Comparison of ENCODE assay signal across 19 cellular contexts in the genomic region with DNA sequence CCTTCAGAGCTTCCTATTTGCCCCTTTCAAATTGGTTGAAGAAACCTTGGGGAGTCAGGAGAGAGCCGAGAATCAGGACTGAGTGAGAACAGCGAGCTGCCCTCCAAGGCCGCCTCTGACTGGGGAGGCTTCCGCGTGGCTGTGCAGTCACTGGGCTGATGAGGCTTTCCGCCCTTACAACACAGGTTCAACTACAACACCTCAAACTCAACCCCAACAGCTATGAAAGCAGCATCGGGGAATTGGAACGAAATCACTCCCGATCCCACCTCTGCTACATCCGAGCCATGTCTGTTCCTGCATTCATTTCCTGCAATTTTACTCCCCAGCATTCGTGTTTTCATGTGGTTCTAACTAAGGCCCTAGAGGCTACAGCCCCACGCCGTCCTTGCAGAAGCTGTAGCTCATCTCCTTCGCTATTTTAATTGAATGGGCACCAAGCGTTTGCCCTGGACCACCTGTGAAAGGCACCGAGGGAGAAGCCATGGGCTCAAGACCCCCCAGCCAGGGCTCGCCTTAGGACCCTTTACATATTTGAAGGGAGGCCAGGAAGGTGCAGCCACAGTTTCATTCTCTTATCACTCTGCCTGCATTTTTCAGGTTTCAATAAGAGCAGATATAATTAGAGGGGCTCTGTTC. TPM values are rescaled to one million over a fixed set of nuclear protein-coding genes. Genes with fewer than 3 reads are reported as not detected.
DNase-seq lines count a peak whose midpoint lies in the region; ATAC-seq and TF ChIP-seq lines count a peak whose summit lies in the region.
"Had no signal": no experiment of that assay in that cellular context is flagged by ENCODE, and none has a peak within 500 bp of the region (broad histone marks: within the 10 kb centered on the region; RNA-seq: fewer than 3 reads in every experiment).

No MANE protein-coding gene starts in this region.

- H3K27me3 ChIP-seq in CD4-positive, CD25-positive, alpha-beta regulatory T cell (ENCODE audit: control insufficient read depth, insufficient read depth, low read length), result no peaks in the 10 kb centered on the region
- peaks cover 16% of the 10 kb centered on the region for H3K27me3 ChIP-seq in DOHH2 (ENCODE audit: control insufficient read depth, low read length)
- peaks cover 0 to 8% (median 0%) of the 10 kb centered on the region in 3 experiments for H3K27me3 ChIP-seq in neuronal stem cell (ENCODE audit: control insufficient read depth in 3 of 3, insufficient read depth in 3 of 3, low read depth in 1 of 3, low read length in 3 of 3)

- H3K36me3 ChIP-seq in CD4-positive, CD25-positive, alpha-beta regulatory T cell (ENCODE audit: control insufficient read depth, insufficient read depth, low read length), result no peaks in the 10 kb centered on the region
- H3K36me3 ChIP-seq in DOHH2 (ENCODE audit: control insufficient read depth, low read length) (no peaks in the 10 kb centered on the region), neuronal stem cell (replicated peaks in 1 of 2; ENCODE audit: control insufficient read depth in 2 of 2, insufficient read depth in 2 of 2, low read length in 2 of 2) (peaks cover 0 to 2% of the 10 kb centered on the region in 2 donors)

- peak overlapping the region in 3 of 4 donors; percentile 66 to 74 (median 74) for H3K4me3 Mint-ChIP-seq in CD4-positive, CD25-positive, alpha-beta regulatory T cell
- no peak overlapping the region for H3K4me3 Mint-ChIP-seq in activated naive CD8-positive, alpha-beta T cell treated with anti-CD3 and anti-CD28 coated beads, Interleukin-2, amount 10 ng/mL, durations not matched to agents 7 days and 5 days

- no peak overlapping the region for H2AFZ ChIP-seq in neuronal stem cell (ENCODE audit: low read length)

- H3K36me3 Mint-ChIP-seq in CD4-positive, CD25-positive, alpha-beta regulatory T cell, result peaks cover 7% of the 10 kb centered on the region
- H3K36me3 Mint-ChIP-seq in activated naive CD8-positive, alpha-beta T cell treated with anti-CD3 and anti-CD28 coated beads, Interleukin-2, amount 10 ng/mL, durations not matched to agents 7 days and 5 days, result peaks cover 2% of the 10 kb centered on the region

- H3K4ac ChIP-seq in neuronal stem cell (ENCODE audit: low read length), result no peak overlapping the region

- H3K79me2 ChIP-seq in DOHH2 (ENCODE audit: control insufficient read depth, low read length), result no peaks in the 10 kb centered on the region

- peak overlapping the region; percentile 42 for H2BK15ac ChIP-seq in neuronal stem cell (ENCODE audit: low read length)

- H4K91ac ChIP-seq in neuronal stem cell (ENCODE audit: low read depth, low read length, poor library complexity), result no peak overlapping the region

- H4K8ac ChIP-seq in neuronal stem cell (ENCODE audit: low read depth, low read length), result no peak overlapping the region

- no peak overlapping the region for H3K23ac ChIP-seq in neuronal stem cell (ENCODE audit: low read depth, low read length, poor library complexity)

- H3F3A ChIP-seq in DOHH2 (ENCODE audit: control insufficient read depth, insufficient read depth), result peaks cover 8% of the 10 kb centered on the region; the same call in 1 of the 2 replicates

- no peak overlapping the region for H3K9ac ChIP-seq in neuronal stem cell (ENCODE audit: low read depth, low read length, poor library complexity)

- no CpG with 5 or more reads among the region's 17 CpGs for WGBS in neuronal stem cell (ENCODE audit: extremely low coverage in 2 of 2, insufficient read length in 2 of 2, insufficient replicate concordance in 1 of 2), 2 donors

- H2BK120ac ChIP-seq in neuronal stem cell (ENCODE audit: low read depth, low read length), result no peak overlapping the region

- H4K20me1 ChIP-seq in DOHH2 (ENCODE audit: control insufficient read depth, insufficient read depth, low read depth, low read length), result no peaks in the 10 kb centered on the region

- H3K14ac ChIP-seq in neuronal stem cell (ENCODE audit: low read length), result no peak overlapping the region

- TF ChIP-seq CTCF in DOHH2 (IDR thresholded peaks at IDR 0.05; ENCODE audit: low read depth, low read length, poor library complexity, severe bottlenecking), result no peak

- H3K9me3 ChIP-seq in CD4-positive, CD25-positive, alpha-beta regulatory T cell (ENCODE audit: control insufficient read depth in 2 of 2, low read length in 2 of 2), result no peaks in the 10 kb centered on the region
- no peaks in the 10 kb centered on the region for H3K9me3 ChIP-seq in DOHH2 (ENCODE audit: control insufficient read depth, insufficient read depth, low read length)
- peaks cover 0 to 10% of the 10 kb centered on the region in 2 donors for H3K9me3 ChIP-seq in neuronal stem cell (replicated peaks in 1 of 2; ENCODE audit: control insufficient read depth in 2 of 2, insufficient read depth in 1 of 2, low read depth in 1 of 2, low read length in 2 of 2)

- H3K4me1 ChIP-seq in CD4-positive, CD25-positive, alpha-beta regulatory T cell (ENCODE audit: control insufficient read depth, insufficient read depth, low read length, poor library complexity, severe bottlenecking), result peaks cover 97% of the 10 kb centered on the region
- H3K4me1 ChIP-seq in DOHH2 (ENCODE audit: control insufficient read depth, low read length), result peaks cover 63% of the 10 kb centered on the region
- peaks cover 6 to 16% of the 10 kb centered on the region in 2 donors for H3K4me1 ChIP-seq in neuronal stem cell (ENCODE audit: control insufficient read depth in 2 of 2, insufficient read depth in 1 of 2, low read depth in 1 of 2, low read length in 2 of 2)

- no peak for DNase-seq in CD4-positive, CD25-positive, alpha-beta regulatory T cell
- peak; percentile 30 for DNase-seq in activated naive CD8-positive, alpha-beta T cell treated with anti-CD3 and anti-CD28 coated beads, Interleukin-2, amount 10 ng/mL, durations not matched to agents 7 days and 5 days
- no peak for DNase-seq in neuronal stem cell (ENCODE audit: low spot score)
- no peak for DNase-seq in NCI-H2171 treated with DMSO at 0.1 percent for 48 hours (lab: John Stamatoyannopoulos, UW)
- no peak for DNase-seq in left lobe of liver (ENCODE audit: low spot score)
- DNase-seq: central memory CD4-positive, alpha-beta T cell; HCEC 1CT; NCI-H1436 treated with DMSO at 0.1 percent for 48 hours; NCI-H510A; OCI-M1; substantia nigra had no signal

- peaks cover 11 to 48% (median 33%) of the 10 kb centered on the region in 4 donors for H3K4me1 Mint-ChIP-seq in CD4-positive, CD25-positive, alpha-beta regulatory T cell
- H3K4me1 Mint-ChIP-seq in activated naive CD8-positive, alpha-beta T cell treated with anti-CD3 and anti-CD28 coated beads, Interleukin-2, amount 10 ng/mL, durations not matched to agents 7 days and 5 days, result peaks cover 41% of the 10 kb centered on the region

- peak overlapping the region; percentile 19 for H3K4me3 ChIP-seq in CD4-positive, CD25-positive, alpha-beta regulatory T cell (ENCODE audit: low read depth, low read length)
- H3K4me3 ChIP-seq in DOHH2 (ENCODE audit: low read length), result no peak overlapping the region
- no peak overlapping the region for H3K4me3 ChIP-seq in neuronal stem cell (ENCODE audit: low read length in 2 of 2)
- H3K4me3 ChIP-seq: GM12878 had no signal

- H3K79me1 ChIP-seq in neuronal stem cell (ENCODE audit: low read depth, low read length), result no peaks in the 10 kb centered on the region

- H3K9me2 ChIP-seq in DOHH2 (replicated peaks; ENCODE audit: control insufficient read depth, low read length), result no peaks in the 10 kb centered on the region

- POLR2A ChIA-PET in activated naive CD8-positive, alpha-beta T cell treated with anti-CD3 and anti-CD28 coated beads, Interleukin-2, amount 10 ng/mL, durations not matched to agents 7 days and 5 days (lab: Charles Lee), result interaction anchor here (0.8 kb wide), 1 partner anchor 10 kb away, joined by 3 read pairs; no protein-coding TSS in a partner anchor

- no peaks in the 10 kb centered on the region for H3K27me3 Mint-ChIP-seq in CD4-positive, CD25-positive, alpha-beta regulatory T cell
- H3K27me3 Mint-ChIP-seq in activated naive CD8-positive, alpha-beta T cell treated with anti-CD3 and anti-CD28 coated beads, Interleukin-2, amount 10 ng/mL, durations not matched to agents 7 days and 5 days, result peaks cover 16% of the 10 kb centered on the region

- H2AK5ac ChIP-seq in neuronal stem cell (ENCODE audit: low read depth, low read length), result no peak overlapping the region

- peaks cover 0 to 1% (median 0%) of the 10 kb centered on the region in 7 donors for H3K9me3 Mint-ChIP-seq in CD4-positive, CD25-positive, alpha-beta regulatory T cell
- no peaks in the 10 kb centered on the region for H3K9me3 Mint-ChIP-seq in activated naive CD8-positive, alpha-beta T cell treated with anti-CD3 and anti-CD28 coated beads, Interleukin-2, amount 10 ng/mL, durations not matched to agents 7 days and 5 days

- no peak overlapping the region for H2BK12ac ChIP-seq in neuronal stem cell (ENCODE audit: low read length)

- H2BK5ac ChIP-seq in neuronal stem cell (ENCODE audit: low read length), result no peak overlapping the region

- no peak overlapping the region for H3K18ac ChIP-seq in neuronal stem cell (ENCODE audit: low read length)

- peak overlapping the region in 1 of 3 donors; percentile 97 for H3K27ac Mint-ChIP-seq in CD4-positive, CD25-positive, alpha-beta regulatory T cell
- H3K27ac Mint-ChIP-seq in activated naive CD8-positive, alpha-beta T cell treated with anti-CD3 and anti-CD28 coated beads, Interleukin-2, amount 10 ng/mL, durations not matched to agents 7 days and 5 days, result peak overlapping the region; percentile 72

- peak overlapping the region; percentile 85 for H3K27ac ChIP-seq in CD4-positive, CD25-positive, alpha-beta regulatory T cell (ENCODE audit: insufficient read depth, low read length, poor library complexity, severe bottlenecking)
- H3K27ac ChIP-seq in DOHH2 (ENCODE audit: low read depth, low read length) (no peak overlapping the region), neuronal stem cell (replicated peaks; ENCODE audit: low read length) (no peak overlapping the region)
- H3K27ac ChIP-seq: C4-2B had no signal

- H3K4me2 ChIP-seq in DOHH2 (ENCODE audit: low read length), result 0 out of 2 replicates have a peak overlapping the region, but pooled peaks have one; percentile 6
- H3K4me2 ChIP-seq in neuronal stem cell (ENCODE audit: insufficient read depth, low read length, poor library complexity, severe bottlenecking), result no peak overlapping the region

- ATAC-seq in CD4-positive, CD25-positive, alpha-beta regulatory T cell (ENCODE audit: low read depth in 2 of 2), result no peak
- ATAC-seq in activated naive CD8-positive, alpha-beta T cell treated with anti-CD3 and anti-CD28 coated beads, Interleukin-2, amount 10 ng/mL, durations not matched to agents 7 days and 5 days (ENCODE audit: low read depth), result no peak
- ATAC-seq in GM19452 (IDR thresholded peaks at IDR 0.05; ENCODE audit: unreplicated experiment) (no peak), left lobe of liver (no peak)

RNA-seq across cellular contexts. Expression of a gene that starts 12.3 kb away (rescaled TPM):
- 265 TPM for total RNA-seq in CD4-positive, CD25-positive, alpha-beta regulatory T cell
- polyA plus RNA-seq in CD4-positive, CD25-positive, alpha-beta regulatory T cell, result 100 to 1,000 TPM in 1 of 4 donors, 10 to 100 TPM in 3; 93.8 to 116 (median 99.6) TPM
- 10 to 100 TPM; 65.6 to 73.9 TPM for total RNA-seq in activated naive CD8-positive, alpha-beta T cell treated with anti-CD3 and anti-CD28 coated beads, Interleukin-2, amount 10 ng/mL, durations not matched to agents 7 days and 5 days
- 9.5 TPM for polyA plus RNA-seq in neuronal stem cell (2013, experiment 1 of 2)
- polyA plus RNA-seq in neuronal stem cell (2013, experiment 2 of 2), result 8.9 TPM
- 4.5 TPM for total RNA-seq in left lobe of liver

RNA-seq across cellular contexts. Expression of a gene that starts 34.3 kb away (rescaled TPM):
- not detected for total RNA-seq in CD4-positive, CD25-positive, alpha-beta regulatory T cell
- polyA plus RNA-seq in CD4-positive, CD25-positive, alpha-beta regulatory T cell, result under 1 TPM in 2 of 4 donors, not detected in 2; 0.22 to 0.86 TPM
- under 1 TPM in 1 of 2 experiments, not detected in 1; 0.22 TPM for total RNA-seq in activated naive CD8-positive, alpha-beta T cell treated with anti-CD3 and anti-CD28 coated beads, Interleukin-2, amount 10 ng/mL, durations not matched to agents 7 days and 5 days
- 0.22 TPM for polyA plus RNA-seq in neuronal stem cell (2013, experiment 1 of 2)
- 0.11 TPM for polyA plus RNA-seq in neuronal stem cell (2013, experiment 2 of 2)
- total RNA-seq in left lobe of liver, result not detected
- total RNA-seq: fibroblast of villous mesenchyme, GM12878, lower leg skin, myocyte, SK-MEL-5 had no signal
- polyA plus RNA-seq: GM12878 had no signal

Comparison
In these comparisons a context has a peak if more than half of its experiments do, and no peak if none do; other contexts are left out.
1. RNA of a gene that starts 12.3 kb away (total RNA-seq): 265 TPM in CD4-positive, CD25-positive, alpha-beta regulatory T cell (single experiment) and 65.6 to 73.9 TPM in activated naive CD8-positive, alpha-beta T cell treated with anti-CD3 and anti-CD28 coated beads, Interleukin-2, amount 10 ng/mL, durations not matched to agents 7 days and 5 days; 4.5 TPM in left lobe of liver (single experiment); every median in the first group is over 10 times any median in the second.